Comparison of ENCODE assay signal across 1 cellular context in genomic region chr17:7114241-7114874, GRCh38.
A peak's percentile ranks its signal among the peaks of the same experiment; 100 is the strongest.
TF ChIP-seq lines count a peak whose summit lies in the region.

Gene ASGR2 (minus strand): TSS chr17:7114822. CDS start chr17:7114240, 582 bp downstream.

TF ChIP-seq in HepG2, 621 proteins besides CTCF, POLR2A, EP300 and RAD21 (continued from another document and continues in another):
- TF ChIP-seq ZNF280B (CRISPR knock-in tag; IDR thresholded peaks at IDR 0.05; ENCODE audit: borderline replicate concordance) (peak; percentile 69; the same call in 1 of the 2 replicates), ZNF124 (CRISPR knock-in tag; IDR thresholded peaks at IDR 0.05) (no peak), ZFP82 (CRISPR knock-in tag; IDR thresholded peaks at IDR 0.05; ENCODE audit: borderline replicate concordance) (peak; percentile 61; the same call in 1 of the 2 replicates), TAF15 (IDR thresholded peaks at IDR 0.05; ENCODE audit: low read depth, low read length, poor library complexity, severe bottlenecking) (peak; percentile 86), NR3C1 (CRISPR knock-in tag; IDR thresholded peaks at IDR 0.05) (no peak), MZF1 (CRISPR knock-in tag; IDR thresholded peaks at IDR 0.05; ENCODE audit: borderline replicate concordance) (0 out of 2 replicates have a peak, but pooled peaks have one; percentile 48), GABPA (IDR thresholded peaks at IDR 0.05; ENCODE audit: low read depth, low read length) (no peak), GABPA (CRISPR knock-in tag; IDR thresholded peaks at IDR 0.05; ENCODE audit: low read depth) (peak; percentile 30; the same call in 1 of the 2 replicates), DR1 (CRISPR knock-in tag; IDR thresholded peaks at IDR 0.05) (peak; percentile 68), ZMYM3 (CRISPR knock-in tag; IDR thresholded peaks at IDR 0.05) (peak; percentile 90), ATRX (CRISPR knock-in tag; IDR thresholded peaks at IDR 0.05; ENCODE audit: borderline replicate concordance) (no peak), ZNF274 (CRISPR knock-in tag; IDR thresholded peaks at IDR 0.05) (no peak; the same call in 1 of the 2 replicates), ZNF616 (CRISPR knock-in tag; IDR thresholded peaks at IDR 0.05; ENCODE audit: low read depth) (0 out of 2 replicates have a peak, but pooled peaks have one; percentile 40), ZFP36L1 (CRISPR knock-in tag; IDR thresholded peaks at IDR 0.05) (0 out of 2 replicates have a peak, but pooled peaks have one; percentile 83), AHR (CRISPR knock-in tag; IDR thresholded peaks at IDR 0.05) (peak; percentile 58), ATF7-NPFF (CRISPR knock-in tag; IDR thresholded peaks at IDR 0.05; ENCODE audit: low read depth) (peak; percentile 52; the same call in 1 of the 2 replicates), KDM6A (CRISPR knock-in tag; IDR thresholded peaks at IDR 0.05; ENCODE audit: low read depth) (peak; percentile 91), KMT2B (CRISPR knock-in tag; IDR thresholded peaks at IDR 0.05) (peak; percentile 46), MED8 (CRISPR knock-in tag; IDR thresholded peaks at IDR 0.05; ENCODE audit: insufficient replicate concordance) (peak; percentile 33), FOXP4 (CRISPR knock-in tag; IDR thresholded peaks at IDR 0.05) (peak; percentile 80), GABPB1 (CRISPR knock-in tag; IDR thresholded peaks at IDR 0.05) (peak; percentile 50; the same call in 1 of the 2 replicates), ZFY (CRISPR knock-in tag; IDR thresholded peaks at IDR 0.05) (peak; percentile 73), ZNF576 (CRISPR knock-in tag; IDR thresholded peaks at IDR 0.05) (no peak), PHF8 (CRISPR knock-in tag; IDR thresholded peaks at IDR 0.05) (peak; percentile 78), KDM3A (CRISPR knock-in tag; IDR thresholded peaks at IDR 0.05; ENCODE audit: low read depth) (peak; percentile 87), TP53 (CRISPR knock-in tag; conservative IDR thresholded peaks at IDR 0.05) (no peak), RCOR2 (CRISPR knock-in tag; IDR thresholded peaks at IDR 0.05) (peak; percentile 60; the same call in 1 of the 2 replicates), HMGXB3 (CRISPR knock-in tag; IDR thresholded peaks at IDR 0.05; ENCODE audit: borderline replicate concordance) (peak; percentile 50; the same call in 1 of the 2 replicates), RBAK (CRISPR knock-in tag; IDR thresholded peaks at IDR 0.05) (peak; percentile 64; the same call in 1 of the 2 replicates), SMAD3 (CRISPR knock-in tag; IDR thresholded peaks at IDR 0.05) (peak; percentile 73; the same call in 1 of the 2 replicates), GFI1 (CRISPR knock-in tag; IDR thresholded peaks at IDR 0.05; ENCODE audit: borderline replicate concordance) (peak; percentile 47; the same call in 1 of the 2 replicates), PRMT3 (CRISPR knock-in tag; IDR thresholded peaks at IDR 0.05; ENCODE audit: borderline replicate concordance, low read depth) (no peak), ZKSCAN8 (CRISPR knock-in tag; IDR thresholded peaks at IDR 0.05; ENCODE audit: borderline replicate concordance) (peak; percentile 69; the same call in 1 of the 2 replicates), ZNF362 (CRISPR knock-in tag; IDR thresholded peaks at IDR 0.05; ENCODE audit: borderline replicate concordance) (peak; percentile 23; the same call in 1 of the 2 replicates), ZNF333 (CRISPR knock-in tag; IDR thresholded peaks at IDR 0.05; ENCODE audit: borderline replicate concordance) (peak; percentile 24; the same call in 1 of the 2 replicates), PCBP1 (IDR thresholded peaks at IDR 0.05; ENCODE audit: borderline replicate concordance, low read depth, low read length) (peak; percentile 83; the same call in 1 of the 2 replicates), HOXA3 (CRISPR knock-in tag; IDR thresholded peaks at IDR 0.05) (peak; percentile 81), BHLHE40 (IDR thresholded peaks at IDR 0.05; ENCODE audit: low read length) (0 out of 2 replicates have a peak, but pooled peaks have one; percentile 15), KLF11 (CRISPR knock-in tag; IDR thresholded peaks at IDR 0.05) (no peak; the same call in 1 of the 2 replicates), NR2F1 (CRISPR knock-in tag; IDR thresholded peaks at IDR 0.05) (peak; percentile 49 to 58; a peak in 3 of 4 replicates), TGIF2 (CRISPR knock-in tag; IDR thresholded peaks at IDR 0.05) (peak; percentile 11; the same call in 1 of the 2 replicates), ZNF546 (CRISPR knock-in tag; conservative IDR thresholded peaks at IDR 0.05) (peak; percentile 68; the same call in 1 of the 2 replicates), SP140L (CRISPR knock-in tag; IDR thresholded peaks at IDR 0.05; ENCODE audit: borderline replicate concordance) (no peak)
- TF ChIP-seq, protein P1, sequence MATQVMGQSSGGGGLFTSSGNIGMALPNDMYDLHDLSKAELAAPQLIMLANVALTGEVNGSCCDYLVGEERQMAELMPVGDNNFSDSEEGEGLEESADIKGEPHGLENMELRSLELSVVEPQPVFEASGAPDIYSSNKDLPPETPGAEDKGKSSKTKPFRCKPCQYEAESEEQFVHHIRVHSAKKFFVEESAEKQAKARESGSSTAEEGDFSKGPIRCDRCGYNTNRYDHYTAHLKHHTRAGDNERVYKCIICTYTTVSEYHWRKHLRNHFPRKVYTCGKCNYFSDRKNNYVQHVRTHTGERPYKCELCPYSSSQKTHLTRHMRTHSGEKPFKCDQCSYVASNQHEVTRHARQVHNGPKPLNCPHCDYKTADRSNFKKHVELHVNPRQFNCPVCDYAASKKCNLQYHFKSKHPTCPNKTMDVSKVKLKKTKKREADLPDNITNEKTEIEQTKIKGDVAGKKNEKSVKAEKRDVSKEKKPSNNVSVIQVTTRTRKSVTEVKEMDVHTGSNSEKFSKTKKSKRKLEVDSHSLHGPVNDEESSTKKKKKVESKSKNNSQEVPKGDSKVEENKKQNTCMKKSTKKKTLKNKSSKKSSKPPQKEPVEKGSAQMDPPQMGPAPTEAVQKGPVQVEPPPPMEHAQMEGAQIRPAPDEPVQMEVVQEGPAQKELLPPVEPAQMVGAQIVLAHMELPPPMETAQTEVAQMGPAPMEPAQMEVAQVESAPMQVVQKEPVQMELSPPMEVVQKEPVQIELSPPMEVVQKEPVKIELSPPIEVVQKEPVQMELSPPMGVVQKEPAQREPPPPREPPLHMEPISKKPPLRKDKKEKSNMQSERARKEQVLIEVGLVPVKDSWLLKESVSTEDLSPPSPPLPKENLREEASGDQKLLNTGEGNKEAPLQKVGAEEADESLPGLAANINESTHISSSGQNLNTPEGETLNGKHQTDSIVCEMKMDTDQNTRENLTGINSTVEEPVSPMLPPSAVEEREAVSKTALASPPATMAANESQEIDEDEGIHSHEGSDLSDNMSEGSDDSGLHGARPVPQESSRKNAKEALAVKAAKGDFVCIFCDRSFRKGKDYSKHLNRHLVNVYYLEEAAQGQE (IDR thresholded peaks at IDR 0.05; ENCODE audit: borderline replicate concordance in 1 of 2, low read depth in 1 of 2, low read length in 2 of 2), result no peak; a peak in 1 of 4 replicates
- TF ChIP-seq, protein P2, sequence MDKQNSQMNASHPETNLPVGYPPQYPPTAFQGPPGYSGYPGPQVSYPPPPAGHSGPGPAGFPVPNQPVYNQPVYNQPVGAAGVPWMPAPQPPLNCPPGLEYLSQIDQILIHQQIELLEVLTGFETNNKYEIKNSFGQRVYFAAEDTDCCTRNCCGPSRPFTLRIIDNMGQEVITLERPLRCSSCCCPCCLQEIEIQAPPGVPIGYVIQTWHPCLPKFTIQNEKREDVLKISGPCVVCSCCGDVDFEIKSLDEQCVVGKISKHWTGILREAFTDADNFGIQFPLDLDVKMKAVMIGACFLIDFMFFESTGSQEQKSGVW (CRISPR knock-in tag; IDR thresholded peaks at IDR 0.05; ENCODE audit: borderline replicate concordance), result no peak
- TF ChIP-seq, protein P3, sequence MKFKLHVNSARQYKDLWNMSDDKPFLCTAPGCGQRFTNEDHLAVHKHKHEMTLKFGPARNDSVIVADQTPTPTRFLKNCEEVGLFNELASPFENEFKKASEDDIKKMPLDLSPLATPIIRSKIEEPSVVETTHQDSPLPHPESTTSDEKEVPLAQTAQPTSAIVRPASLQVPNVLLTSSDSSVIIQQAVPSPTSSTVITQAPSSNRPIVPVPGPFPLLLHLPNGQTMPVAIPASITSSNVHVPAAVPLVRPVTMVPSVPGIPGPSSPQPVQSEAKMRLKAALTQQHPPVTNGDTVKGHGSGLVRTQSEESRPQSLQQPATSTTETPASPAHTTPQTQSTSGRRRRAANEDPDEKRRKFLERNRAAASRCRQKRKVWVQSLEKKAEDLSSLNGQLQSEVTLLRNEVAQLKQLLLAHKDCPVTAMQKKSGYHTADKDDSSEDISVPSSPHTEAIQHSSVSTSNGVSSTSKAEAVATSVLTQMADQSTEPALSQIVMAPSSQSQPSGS (CRISPR knock-in tag; IDR thresholded peaks at IDR 0.05), result peak; percentile 55; the same call in 1 of the 2 replicates
